15 cellular contexts compared by ENCODE assay signal in genomic region chr6:113649276-113649675, GRCh38.
DNase-seq lines count a peak whose midpoint lies in the region; ATAC-seq, FAIRE-seq and TF ChIP-seq lines count a peak whose summit lies in the region.
"Had no signal": no experiment of that assay in that cellular context is flagged by ENCODE, and none has a peak within 500 bp of the region (broad histone marks: within the 10 kb centered on the region; RNA-seq: fewer than 3 reads in every experiment).

No MANE protein-coding gene starts in this region.

- intact Hi-C loops in thyroid gland (cut with DNase I), result no loop called here

- no peaks in the 10 kb centered on the region for H3K36me3 Mint-ChIP-seq in WTC11
- H3K36me3 Mint-ChIP-seq: CD4-positive, alpha-beta memory T cell; natural killer cell treated with Interleukin-12 subunit alpha and Interleukin-12 subunit beta and Interleukin-15 and Interleukin-18, amount 100 ng/mL, for 72 hours had no signal

- peaks cover 14% of the 10 kb centered on the region for H3K27me3 Mint-ChIP-seq in WTC11 (ENCODE audit: low read depth)
- H3K27me3 Mint-ChIP-seq: natural killer cell treated with Interleukin-12 subunit alpha and Interleukin-12 subunit beta and Interleukin-15 and Interleukin-18, amount 100 ng/mL, for 72 hours had no signal

- 0 out of 2 replicates have a peak, but pooled peaks cover 4% of the 10 kb centered on the region for H3K9me3 Mint-ChIP-seq in WTC11

- CTCF ChIA-PET in WTC11 (lab: Charles Lee), result no interaction called here

- no peak overlapping the region for H3K4me3 Mint-ChIP-seq in WTC11
- H3K4me3 Mint-ChIP-seq: CD4-positive, alpha-beta memory T cell; natural killer cell treated with Interleukin-12 subunit alpha and Interleukin-12 subunit beta and Interleukin-15 and Interleukin-18, amount 100 ng/mL, for 72 hours had no signal

- DNase-seq in GM18507 (ENCODE audit: extremely low spot score, insufficient read length, low read depth) (no peak), RPMI8226 (peak; percentile 8), skeletal muscle cell (ENCODE audit: low read depth) (peak; percentile 60), thyroid gland (no peak), NCI-H1092 (lab: John Stamatoyannopoulos, UW) (no peak), WTC11 (ENCODE audit: low spot score) (no peak)
- DNase-seq: activated effector memory CD4-positive, alpha-beta T cell treated with Interleukin-2 at 50 U/mL for 16 hours; CD4-positive, alpha-beta memory T cell; effector memory CD4-positive, alpha-beta T cell; NCI-H345; SHP77 treated with DMSO at 0.1 percent for 48 hours; stimulated activated naive CD8-positive, alpha-beta T cell treated with anti-CD3 and anti-CD28 coated beads, Interleukin-15, Interleukin-2, amounts not matched to agents 100 U/mL and 50 U/mL, for 24 hours had no signal

- no peaks in the 10 kb centered on the region for H3K27me3 ChIP-seq in thyroid gland

- POLR2A ChIA-PET in WTC11 (lab: Charles Lee), result no interaction called here

- FAIRE-seq in GM18507 (lab: Jason Lieb, UNC), result peak; percentile 86

- H3K36me3 ChIP-seq in thyroid gland, result no peaks in the 10 kb centered on the region

- TF ChIP-seq CTCF in thyroid gland (IDR thresholded peaks at IDR 0.05), result no peak
- TF ChIP-seq CTCF in WTC11 (IDR thresholded peaks at IDR 0.05), result no peak

- H3K9me3 ChIP-seq in thyroid gland, result no peaks in the 10 kb centered on the region

- peak; percentile 70 for ATAC-seq in esophagus mucosa
- ATAC-seq in HG03469 (IDR thresholded peaks at IDR 0.05; ENCODE audit: unreplicated experiment), result no peak
- ATAC-seq in WTC11, result no peak
- ATAC-seq: natural killer cell treated with Interleukin-12 subunit alpha and Interleukin-12 subunit beta and Interleukin-15 and Interleukin-18, amount 100 ng/mL, for 72 hours; stimulated activated naive CD8-positive, alpha-beta T cell treated with anti-CD3 and anti-CD28 coated beads, Interleukin-15, Interleukin-2, amounts not matched to agents 100 U/mL and 50 U/mL, for 24 hours had no signal

- H3K27ac Mint-ChIP-seq in WTC11, result no peak overlapping the region
- H3K27ac Mint-ChIP-seq: CD4-positive, alpha-beta memory T cell; natural killer cell treated with Interleukin-12 subunit alpha and Interleukin-12 subunit beta and Interleukin-15 and Interleukin-18, amount 100 ng/mL, for 72 hours had no signal

- H3K4me1 ChIP-seq in thyroid gland, result peaks cover 3 to 4% of the 10 kb centered on the region in 2 donors

- 77 to 84% methylated on average over 6 of the region's 6 CpGs for WGBS in thyroid gland, 2 donors

- peaks cover 25% of the 10 kb centered on the region for H3K4me1 Mint-ChIP-seq in WTC11
- H3K4me1 Mint-ChIP-seq: CD4-positive, alpha-beta memory T cell had no signal

- H3K4me3 ChIP-seq in skeletal muscle cell (ENCODE audit: low read depth, low read length), result no peak overlapping the region
- H3K4me3 ChIP-seq in thyroid gland (replicated peaks in 1 of 3), result no peak overlapping the region

- H3K27ac ChIP-seq in thyroid gland, result no peak overlapping the region

- no peak for TF ChIP-seq POLR2A in thyroid gland (IDR thresholded peaks at IDR 0.05)

TF ChIP-seq in WTC11, 78 proteins besides CTCF, POLR2A, EP300 and RAD21:
- TF ChIP-seq ZNF232 (CRISPR knock-in tag; IDR thresholded peaks at IDR 0.05) (no peak), GTF2I (CRISPR knock-in tag; conservative IDR thresholded peaks at IDR 0.05) (no peak), RORB (CRISPR knock-in tag; IDR thresholded peaks at IDR 0.05) (no peak), TEAD4 (CRISPR knock-in tag; IDR thresholded peaks at IDR 0.05) (no peak), ZNF138 (CRISPR knock-in tag; conservative IDR thresholded peaks at IDR 0.05) (no peak)
- TF ChIP-seq, protein P1, sequence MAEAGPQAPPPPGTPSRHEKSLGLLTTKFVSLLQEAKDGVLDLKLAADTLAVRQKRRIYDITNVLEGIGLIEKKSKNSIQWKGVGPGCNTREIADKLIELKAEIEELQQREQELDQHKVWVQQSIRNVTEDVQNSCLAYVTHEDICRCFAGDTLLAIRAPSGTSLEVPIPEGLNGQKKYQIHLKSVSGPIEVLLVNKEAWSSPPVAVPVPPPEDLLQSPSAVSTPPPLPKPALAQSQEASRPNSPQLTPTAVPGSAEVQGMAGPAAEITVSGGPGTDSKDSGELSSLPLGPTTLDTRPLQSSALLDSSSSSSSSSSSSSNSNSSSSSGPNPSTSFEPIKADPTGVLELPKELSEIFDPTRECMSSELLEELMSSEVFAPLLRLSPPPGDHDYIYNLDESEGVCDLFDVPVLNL (CRISPR knock-in tag; IDR thresholded peaks at IDR 0.05; ENCODE audit: borderline replicate concordance, low read depth), result no peak
- TF ChIP-seq, protein P2, sequence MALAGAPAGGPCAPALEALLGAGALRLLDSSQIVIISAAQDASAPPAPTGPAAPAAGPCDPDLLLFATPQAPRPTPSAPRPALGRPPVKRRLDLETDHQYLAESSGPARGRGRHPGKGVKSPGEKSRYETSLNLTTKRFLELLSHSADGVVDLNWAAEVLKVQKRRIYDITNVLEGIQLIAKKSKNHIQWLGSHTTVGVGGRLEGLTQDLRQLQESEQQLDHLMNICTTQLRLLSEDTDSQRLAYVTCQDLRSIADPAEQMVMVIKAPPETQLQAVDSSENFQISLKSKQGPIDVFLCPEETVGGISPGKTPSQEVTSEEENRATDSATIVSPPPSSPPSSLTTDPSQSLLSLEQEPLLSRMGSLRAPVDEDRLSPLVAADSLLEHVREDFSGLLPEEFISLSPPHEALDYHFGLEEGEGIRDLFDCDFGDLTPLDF (CRISPR knock-in tag; IDR thresholded peaks at IDR 0.05), result no peak
- TF ChIP-seq, protein P3, sequence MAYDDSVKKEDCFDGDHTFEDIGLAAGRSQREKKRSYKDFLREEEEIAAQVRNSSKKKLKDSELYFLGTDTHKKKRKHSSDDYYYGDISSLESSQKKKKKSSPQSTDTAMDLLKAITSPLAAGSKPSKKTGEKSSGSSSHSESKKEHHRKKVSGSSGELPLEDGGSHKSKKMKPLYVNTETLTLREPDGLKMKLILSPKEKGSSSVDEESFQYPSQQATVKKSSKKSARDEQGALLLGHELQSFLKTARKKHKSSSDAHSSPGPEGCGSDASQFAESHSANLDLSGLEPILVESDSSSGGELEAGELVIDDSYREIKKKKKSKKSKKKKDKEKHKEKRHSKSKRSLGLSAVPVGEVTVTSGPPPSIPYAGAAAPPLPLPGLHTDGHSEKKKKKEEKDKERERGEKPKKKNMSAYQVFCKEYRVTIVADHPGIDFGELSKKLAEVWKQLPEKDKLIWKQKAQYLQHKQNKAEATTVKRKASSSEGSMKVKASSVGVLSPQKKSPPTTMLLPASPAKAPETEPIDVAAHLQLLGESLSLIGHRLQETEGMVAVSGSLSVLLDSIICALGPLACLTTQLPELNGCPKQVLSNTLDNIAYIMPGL (CRISPR knock-in tag; IDR thresholded peaks at IDR 0.05), result no peak

Comparison
In these comparisons a context has a peak if more than half of its experiments do, and no peak if none do; other contexts are left out.
1. DNase-seq: peak in RPMI8226 (single experiment) and skeletal muscle cell (single experiment); none in GM18507 (single experiment), thyroid gland (0 of 2), NCI-H1092 (single experiment) and WTC11 (single experiment).